ENCODE assay signal across 15 cellular contexts in genomic region chr14:91299483-91300115, GRCh38. TPM values are rescaled to one million over a fixed set of nuclear protein-coding genes. Genes with fewer than 3 reads are reported as not detected.
DNase-seq lines count a peak whose midpoint lies in the region; ATAC-seq and TF ChIP-seq lines count a peak whose summit lies in the region.
"Had no signal": no experiment of that assay in that cellular context is flagged by ENCODE, and none has a peak within 500 bp of the region (broad histone marks: within the 10 kb centered on the region; RNA-seq: fewer than 3 reads in every experiment).

No MANE protein-coding gene starts in this region.

- H3K4me3 Mint-ChIP-seq in WTC11: no peak overlapping the region
- H3K4me3 Mint-ChIP-seq in naive thymus-derived CD8-positive, alpha-beta T cell: no peak overlapping the region
- H3K4me3 Mint-ChIP-seq in natural killer cell treated with Interleukin-12 subunit alpha and Interleukin-12 subunit beta and Interleukin-15 and Interleukin-18, amount 100 ng/mL, for 72 hours: no peak overlapping the region
- H3K4me3 Mint-ChIP-seq: immature natural killer cell had no signal

- H3K36me3 Mint-ChIP-seq in WTC11: peaks cover 62% of the 10 kb centered on the region
- H3K36me3 Mint-ChIP-seq in naive thymus-derived CD8-positive, alpha-beta T cell: peaks cover 6 to 95% (median 20%) of the 10 kb centered on the region in 3 donors
- peaks cover 32% of the 10 kb centered on the region for H3K36me3 Mint-ChIP-seq in natural killer cell treated with Interleukin-12 subunit alpha and Interleukin-12 subunit beta and Interleukin-15 and Interleukin-18, amount 100 ng/mL, for 72 hours

- H3K9me3 Mint-ChIP-seq in WTC11: no peaks in the 10 kb centered on the region
- H3K9me3 Mint-ChIP-seq in naive thymus-derived CD8-positive, alpha-beta T cell: no peaks in the 10 kb centered on the region
- no peaks in the 10 kb centered on the region for H3K9me3 Mint-ChIP-seq in natural killer cell treated with Interleukin-12 subunit alpha and Interleukin-12 subunit beta and Interleukin-15 and Interleukin-18, amount 100 ng/mL, for 72 hours
- H3K9me3 Mint-ChIP-seq: immature natural killer cell had no signal

- CTCF ChIA-PET in WTC11 (lab: Charles Lee): interaction anchor here (1.4 kb wide), 1 partner anchor 13 kb away, joined by 13 read pairs; no protein-coding TSS in a partner anchor

- H3K27me3 Mint-ChIP-seq in WTC11 (ENCODE audit: low read depth): no peaks in the 10 kb centered on the region; the same call in 1 of the 2 replicates
- no peaks in the 10 kb centered on the region for H3K27me3 Mint-ChIP-seq in naive thymus-derived CD8-positive, alpha-beta T cell
- no peaks in the 10 kb centered on the region for H3K27me3 Mint-ChIP-seq in natural killer cell treated with Interleukin-12 subunit alpha and Interleukin-12 subunit beta and Interleukin-15 and Interleukin-18, amount 100 ng/mL, for 72 hours

- TF ChIP-seq CTCF in WTC11 (IDR thresholded peaks at IDR 0.05): no peak

- ATAC-seq in WTC11 (no peak), HG03432 (IDR thresholded peaks at IDR 0.05; ENCODE audit: unreplicated experiment) (no peak)
- ATAC-seq in naive thymus-derived CD8-positive, alpha-beta T cell: peak in 1 of 2 donors; percentile 32
- ATAC-seq in natural killer cell treated with Interleukin-12 subunit alpha and Interleukin-12 subunit beta and Interleukin-15 and Interleukin-18, amount 100 ng/mL, for 72 hours: no peak
- ATAC-seq: psoas muscle had no signal

- peaks cover 16% of the 10 kb centered on the region for H3K4me1 Mint-ChIP-seq in WTC11
- peaks cover 9 to 20% (median 15%) of the 10 kb centered on the region in 4 donors for H3K4me1 Mint-ChIP-seq in naive thymus-derived CD8-positive, alpha-beta T cell
- peaks cover 26 to 30% of the 10 kb centered on the region in 2 donors for H3K4me1 Mint-ChIP-seq in natural killer cell treated with Interleukin-12 subunit alpha and Interleukin-12 subunit beta and Interleukin-15 and Interleukin-18, amount 100 ng/mL, for 72 hours (ENCODE audit: low read depth in 2 of 2)

- H3K27ac Mint-ChIP-seq in WTC11: 0 out of 2 replicates have a peak overlapping the region, but pooled peaks have one; percentile 7
- peak overlapping the region in 6 of 10 donors; percentile 10 to 69 (median 26) for H3K27ac Mint-ChIP-seq in naive thymus-derived CD8-positive, alpha-beta T cell
- H3K27ac Mint-ChIP-seq in natural killer cell treated with Interleukin-12 subunit alpha and Interleukin-12 subunit beta and Interleukin-15 and Interleukin-18, amount 100 ng/mL, for 72 hours: peak overlapping the region in 1 of 2 donors; percentile 88

- DNase-seq in NCI-H1417 (lab: John Stamatoyannopoulos, UW): peak; percentile 15 to 93 (median 61)
- DNase-seq in NCI-H1417 treated with DMSO at 0.1 percent for 48 hours (lab: John Stamatoyannopoulos, UW): no peak
- DNase-seq in NCI-H1105 (lab: John Stamatoyannopoulos, UW): peak; percentile 60
- no peak for DNase-seq in WTC11 (ENCODE audit: low spot score)
- no peak for DNase-seq in naive thymus-derived CD8-positive, alpha-beta T cell
- DNase-seq in natural killer cell treated with Interleukin-12 subunit alpha and Interleukin-12 subunit beta and Interleukin-15 and Interleukin-18, amount 100 ng/mL, for 72 hours (ENCODE audit: low spot score): no peak
- DNase-seq in C1 segment of cervical spinal cord (lab: John Stamatoyannopoulos, UW): no peak
- DNase-seq: activated CD4-positive, CD25-positive, alpha-beta regulatory T cell; anterior cingulate cortex; Calu3; immature natural killer cell; Karpas-422; psoas muscle had no signal

- POLR2A ChIA-PET in WTC11 (lab: Charles Lee): no interaction called here
- POLR2A ChIA-PET in naive thymus-derived CD8-positive, alpha-beta T cell (lab: Charles Lee): no interaction called here

TF ChIP-seq in WTC11, 78 proteins besides CTCF, POLR2A, EP300 and RAD21:
- no peak for TF ChIP-seq ATF1 (CRISPR knock-in tag; IDR thresholded peaks at IDR 0.05)
- no peak for TF ChIP-seq NFE2L1 (CRISPR knock-in tag; IDR thresholded peaks at IDR 0.05)
- no peak for TF ChIP-seq E2F1 (CRISPR knock-in tag; IDR thresholded peaks at IDR 0.05)
- TF ChIP-seq HMGA2 (CRISPR knock-in tag; IDR thresholded peaks at IDR 0.05): no peak
TF ChIP-seq in WTC11: peak in this region for 0.

RNA-seq across cellular contexts. Expression of gene GPR68, which starts 55.1 kb away (rescaled TPM):
- 0.21 to 0.28 TPM (median 0.27 TPM) in 3 replicates for total RNA-seq in WTC11 (2021)
- total RNA-seq in naive thymus-derived CD8-positive, alpha-beta T cell: under 1 TPM; 0.60 to 0.73 TPM
- 1 to 10 TPM in 1 of 3 donors, under 1 TPM in 2; 0.15 to 7.9 (median 0.82) TPM for polyA plus RNA-seq in naive thymus-derived CD8-positive, alpha-beta T cell
- total RNA-seq in natural killer cell treated with Interleukin-12 subunit alpha and Interleukin-12 subunit beta and Interleukin-15 and Interleukin-18, amount 100 ng/mL, for 72 hours: 10 to 100 TPM; 17.4 to 30.2 TPM
- total RNA-seq: Calu3, NCI-H460 had no signal

Comparison
In these comparisons a context has a peak if more than half of its experiments do, and no peak if none do; other contexts are left out.
1. DNase-seq: peak in NCI-H1417 (3 of 3) and NCI-H1105 (single experiment); none in NCI-H1417 treated with DMSO at 0.1 percent for 48 hours (single experiment), WTC11 (single experiment), naive thymus-derived CD8-positive, alpha-beta T cell (0 of 10), natural killer cell treated with Interleukin-12 subunit alpha and Interleukin-12 subunit beta and Interleukin-15 and Interleukin-18, amount 100 ng/mL, for 72 hours (single experiment) and C1 segment of cervical spinal cord (0 of 14).
2. RNA of gene GPR68, which starts 55.1 kb away (total RNA-seq): 17.4 to 30.2 TPM in natural killer cell treated with Interleukin-12 subunit alpha and Interleukin-12 subunit beta and Interleukin-15 and Interleukin-18, amount 100 ng/mL, for 72 hours; 0.60 to 0.73 TPM in naive thymus-derived CD8-positive, alpha-beta T cell and 0.21 to 0.28 TPM in WTC11; every median in the first group is over 10 times any median in the second.